In genomic region chr1:88228153-88228552, GRCh38 we compare ENCODE assay signal across 18 cellular contexts.
A peak's percentile ranks its signal among the peaks of the same experiment; 100 is the strongest.
DNase-seq lines count a peak whose midpoint lies in the region; ATAC-seq and TF ChIP-seq lines count a peak whose summit lies in the region.
"Had no signal": no experiment of that assay in that cellular context is flagged by ENCODE, and none has a peak within 500 bp of the region (broad histone marks: within the 10 kb centered on the region; RNA-seq: fewer than 3 reads in every experiment).

No MANE protein-coding gene starts in this region.

- H3K27ac ChIP-seq in A673 (ENCODE audit: low read depth, low read length, poor library complexity, severe bottlenecking), result no peak overlapping the region
- no peak overlapping the region for H3K27ac ChIP-seq in SK-N-SH (ENCODE audit: low read depth in 2 of 2, low read length in 1 of 2)
- H3K27ac ChIP-seq in H9 (ENCODE audit: insufficient read length, low read depth, low read length), result no peak overlapping the region
- H3K27ac ChIP-seq: coronary artery, parathyroid adenoma, SK-N-MC, uterus had no signal

- H2BK15ac ChIP-seq in H9 (ENCODE audit: low read depth, low read length), result no peak overlapping the region

- H3K9me3 ChIP-seq in A673 (ENCODE audit: low read depth, low read length, poor library complexity, severe bottlenecking), result no peaks in the 10 kb centered on the region
- H3K9me3 ChIP-seq in SK-N-SH, result no peaks in the 10 kb centered on the region
- H3K9me3 ChIP-seq in H9 (ENCODE audit: control insufficient read depth, low read depth, low read length), result no peaks in the 10 kb centered on the region
- H3K9me3 ChIP-seq: uterus had no signal

- no peak for TF ChIP-seq EP300 in SK-N-SH (IDR thresholded peaks at IDR 0.05; ENCODE audit: borderline replicate concordance in 1 of 2, low read depth in 1 of 2, low read length in 1 of 2)

- no peak overlapping the region for H2BK12ac ChIP-seq in H9 (ENCODE audit: insufficient read length, low read depth, low read length)

- no peak overlapping the region for H3K23ac ChIP-seq in H9 (ENCODE audit: insufficient read length, low read depth, low read length)

- peaks cover 6 to 7% of the 10 kb centered on the region in 2 experiments; a peak in 3 of 4 replicates for H3K4me1 Mint-ChIP-seq in H9

- H4K20me1 ChIP-seq in SK-N-SH (ENCODE audit: insufficient read depth) (no peaks in the 10 kb centered on the region), H9 (ENCODE audit: control insufficient read depth, insufficient read depth, insufficient read length) (no peaks in the 10 kb centered on the region)

- no peaks in the 10 kb centered on the region for H3K9me2 ChIP-seq in SK-N-SH

- H3K27me3 Mint-ChIP-seq in H9 (ENCODE audit: low read depth), result no peaks in the 10 kb centered on the region

- CTCF ChIA-PET in A673 (lab: Charles Lee) (interaction anchor here (0.7 kb wide), 1 partner anchor 114 kb away, joined by 5 read pairs; no protein-coding TSS in a partner anchor), SK-N-SH (lab: Yijun Ruan, JAX) (interaction anchor here (1.0 to 1.2 kb wide), 2 partner anchors 25 to 49 kb away, joined by 3 read pairs; no protein-coding TSS in a partner anchor)

- H3K9ac ChIP-seq in SK-N-SH, result no peak overlapping the region
- no peak overlapping the region for H3K9ac ChIP-seq in H9 (ENCODE audit: extremely low read depth, insufficient read length, low read length)
- H3K9ac ChIP-seq: parathyroid adenoma had no signal

- H3K36me3 ChIP-seq in A673 (ENCODE audit: insufficient read depth, low read length, poor library complexity, severe bottlenecking), result no peaks in the 10 kb centered on the region
- H3K36me3 ChIP-seq in SK-N-SH (replicated peaks in 1 of 2; ENCODE audit: control insufficient read depth in 1 of 2, insufficient read depth in 2 of 2, low read length in 1 of 2), result no peaks in the 10 kb centered on the region
- H3K36me3 ChIP-seq in kidney epithelial cell (ENCODE audit: control insufficient read depth, insufficient read depth, low read length), result no peaks in the 10 kb centered on the region
- H3K36me3 ChIP-seq: uterus had no signal

- no peak overlapping the region for H2BK20ac ChIP-seq in H9 (ENCODE audit: low read depth, low read length, poor library complexity, severe bottlenecking)

- 0 out of 7 replicates have a peak overlapping the region, but pooled peaks of 1 of the 3 experiments have one; percentile 46 for H3K27ac Mint-ChIP-seq in H9

- no peak overlapping the region for H4K5ac ChIP-seq in H9 (ENCODE audit: insufficient read length, low read depth, low read length)

- no peak overlapping the region for H2AFZ ChIP-seq in SK-N-SH (ENCODE audit: low read depth)
- no peak overlapping the region for H2AFZ ChIP-seq in H9 (ENCODE audit: low read length)
- H2AFZ ChIP-seq: parathyroid adenoma had no signal

- H3K27me3 ChIP-seq in A673 (replicated peaks; ENCODE audit: insufficient read depth, low read depth, low read length, poor library complexity) (no peaks in the 10 kb centered on the region), SK-N-SH (ENCODE audit: insufficient read depth) (no peaks in the 10 kb centered on the region), kidney epithelial cell (ENCODE audit: control insufficient read depth, insufficient read depth, low read length) (no peaks in the 10 kb centered on the region), H9 (ENCODE audit: insufficient read depth, low read length) (no peaks in the 10 kb centered on the region)
- H3K27me3 ChIP-seq: uterus had no signal

- no peak overlapping the region for H3K4me2 ChIP-seq in SK-N-SH
- H3K4me2 ChIP-seq in H9 (ENCODE audit: insufficient read depth, insufficient read length, low read length), result no peak overlapping the region

- no peak overlapping the region for H3K14ac ChIP-seq in H9 (ENCODE audit: insufficient read depth, low read length)

- H3K4me1 ChIP-seq in A673 (ENCODE audit: insufficient read depth, low read length, poor library complexity, severe bottlenecking), result peaks cover 6% of the 10 kb centered on the region
- H3K4me1 ChIP-seq in SK-N-SH (ENCODE audit: control insufficient read depth in 1 of 2, insufficient read depth in 2 of 2, low read depth in 1 of 2, low read length in 1 of 2), result no peaks in the 10 kb centered on the region; a peak in 1 of 4 replicates
- no peaks in the 10 kb centered on the region for H3K4me1 ChIP-seq in H9 (ENCODE audit: insufficient read depth, low read length)
- H3K4me1 ChIP-seq: parathyroid adenoma, uterus had no signal

- no peak overlapping the region for H4K91ac ChIP-seq in H9 (ENCODE audit: insufficient read length, low read depth, low read length)

- H4K8ac ChIP-seq in H9 (replicated peaks; ENCODE audit: insufficient read length, low read depth, low read length), result no peak overlapping the region

- intact Hi-C loops in A673 (cut with micrococcal nuclease; ENCODE audit: unreplicated experiment), result no loop called here

- peak; percentile 43 for DNase-seq in A673 (ENCODE audit: low spot score)
- DNase-seq in GM12864 (ENCODE audit: low read depth), result no peak
- DNase-seq in SK-N-SH, result no peak
- no peak for DNase-seq in kidney epithelial cell (ENCODE audit: low read depth)
- no peak for DNase-seq in H9
- DNase-seq in AG08395 (ENCODE audit: low spot score), result no peak
- DNase-seq: activated CD4-positive, alpha-beta T cell treated with anti-CD3 and anti-CD28 coated beads, Interleukin-2, amount 50 U/mL, for 1 hour; activated naive CD4-positive, alpha-beta T cell treated with anti-CD3 and anti-CD28 coated beads, Interleukin-2, amount 50 U/mL, for 16 hours; activated T-cell treated with anti-CD3 and anti-CD28 coated beads for 4 hours; GOT3; Kasumi-1; NCI-H146; uterus had no signal

- H3K23me2 ChIP-seq in H9 (ENCODE audit: insufficient read length, low read depth, low read length, poor library complexity, severe bottlenecking), result no peaks in the 10 kb centered on the region

- TF ChIP-seq CTCF in A673 (conservative IDR thresholded peaks at IDR 0.05; ENCODE audit: low read depth, low read length), result peak; percentile 44; the same call in 1 of the 2 replicates
- TF ChIP-seq CTCF in GM12864 (IDR thresholded peaks at IDR 0.05; ENCODE audit: low read depth, low read length, missing control alignments), result peak; percentile 10
- peak; percentile 34 for TF ChIP-seq CTCF in SK-N-SH (IDR thresholded peaks at IDR 0.05)
- TF ChIP-seq CTCF in kidney epithelial cell (IDR thresholded peaks at IDR 0.05; ENCODE audit: insufficient read depth, low read length, poor library complexity, severe bottlenecking), result peak; percentile 22
- TF ChIP-seq CTCF in H9 (conservative IDR thresholded peaks at IDR 0.05), result no peak; the same call in 2 of the 3 replicates

- no peak overlapping the region for H2BK5ac ChIP-seq in H9 (ENCODE audit: insufficient read length, low read length)

- no peak overlapping the region for H3T11ph ChIP-seq in H9 (ENCODE audit: low read length)

- H3K79me2 ChIP-seq in SK-N-SH (ENCODE audit: insufficient read depth) (no peaks in the 10 kb centered on the region), H9 (ENCODE audit: insufficient read depth, low read length) (no peaks in the 10 kb centered on the region)
- H3K79me2 ChIP-seq: parathyroid adenoma had no signal

- H3F3A ChIP-seq in SK-N-SH (replicated peaks; ENCODE audit: insufficient read depth), result no peaks in the 10 kb centered on the region

- no peak for TF ChIP-seq RAD21 in SK-N-SH (IDR thresholded peaks at IDR 0.05; ENCODE audit: low read length)

- no peak overlapping the region for H3K4ac ChIP-seq in H9 (ENCODE audit: low read depth, low read length)

- H3K56ac ChIP-seq in H9 (ENCODE audit: insufficient read length, low read depth, low read length), result no peak overlapping the region

- WGBS in SK-N-SH (ENCODE audit: low lambda C conversion rate), result 19% methylated on average over 3 of the region's 3 CpGs
- no CpG with 5 or more reads among the region's 3 CpGs for WGBS in H9 (ENCODE audit: extremely low coverage, insufficient read length, low lambda C conversion rate)

- ATAC-seq in HG03520 (IDR thresholded peaks at IDR 0.05; ENCODE audit: unreplicated experiment), result no peak
- ATAC-seq in HG03460 (IDR thresholded peaks at IDR 0.05; ENCODE audit: unreplicated experiment), result no peak

- no TSS peak for BruUV-seq in A673 (replicated peaks; lab: Mats Ljungman, UMichigan)

- no peak overlapping the region for H2BK120ac ChIP-seq in H9 (ENCODE audit: low read depth, low read length, poor library complexity, severe bottlenecking)

- H3K9me3 Mint-ChIP-seq in H9, result no peaks in the 10 kb centered on the region

- no peak overlapping the region for H3K18ac ChIP-seq in H9 (ENCODE audit: insufficient read length, low read depth, low read length)

- POLR2A ChIA-PET in A673 (lab: Charles Lee; ENCODE audit: low non-redundant PET), result no interaction called here
- POLR2A ChIA-PET in SK-N-SH (lab: Yijun Ruan, JAX), result no interaction called here

- no peak overlapping the region for H3K4me3 Mint-ChIP-seq in H9

- H3K79me1 ChIP-seq in H9 (ENCODE audit: insufficient read depth, low read depth, low read length, poor library complexity, severe bottlenecking), result no peaks in the 10 kb centered on the region

- H3K36me3 Mint-ChIP-seq in H9 (ENCODE audit: insufficient read depth in 1 of 3, low read depth in 3 of 3), result no peaks in the 10 kb centered on the region

- no peak overlapping the region for H2AK5ac ChIP-seq in H9 (ENCODE audit: insufficient read length, low read length)

- no peak overlapping the region for H3K4me3 ChIP-seq in A673 (ENCODE audit: low read depth, low read length, poor library complexity, severe bottlenecking)
- H3K4me3 ChIP-seq in GM12864 (ENCODE audit: low read depth, low read length), result no peak overlapping the region
- H3K4me3 ChIP-seq in SK-N-SH (ENCODE audit: low read depth in 2 of 2, low read length in 1 of 2), result no peak overlapping the region
- no peak overlapping the region for H3K4me3 ChIP-seq in kidney epithelial cell (ENCODE audit: low read depth, low read length)
- H3K4me3 ChIP-seq: coronary artery, SK-N-MC, uterus had no signal

TF ChIP-seq in SK-N-SH, 30 proteins besides CTCF, POLR2A, EP300 and RAD21:
- no peak for TF ChIP-seq FOXM1 (IDR thresholded peaks at IDR 0.05; ENCODE audit: low read depth)
- TF ChIP-seq, protein P1, sequence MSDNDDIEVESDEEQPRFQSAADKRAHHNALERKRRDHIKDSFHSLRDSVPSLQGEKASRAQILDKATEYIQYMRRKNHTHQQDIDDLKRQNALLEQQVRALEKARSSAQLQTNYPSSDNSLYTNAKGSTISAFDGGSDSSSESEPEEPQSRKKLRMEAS (IDR thresholded peaks at IDR 0.05; ENCODE audit: low read depth), result no peak
